ENCODE assay signal across 15 cellular contexts in genomic region chr10:116126239-116126638, GRCh38.
DNase-seq lines count a peak whose midpoint lies in the region; ATAC-seq and TF ChIP-seq lines count a peak whose summit lies in the region.
"Had no signal": no experiment of that assay in that cellular context is flagged by ENCODE, and none has a peak within 500 bp of the region (broad histone marks: within the 10 kb centered on the region; RNA-seq: fewer than 3 reads in every experiment).

No MANE protein-coding gene starts in this region.

- no peak overlapping the region for H3K4me3 Mint-ChIP-seq in activated naive CD8-positive, alpha-beta T cell treated with anti-CD3 and anti-CD28 coated beads, Interleukin-2, amount 50 U/mL, for 24 hours
- no peak overlapping the region for H3K4me3 Mint-ChIP-seq in activated naive CD8-positive, alpha-beta T cell treated with anti-CD3 and anti-CD28 coated beads for 36 hours
- H3K4me3 Mint-ChIP-seq: CD8-positive, alpha-beta memory T cell had no signal

- H3K4ac ChIP-seq in neuronal stem cell (ENCODE audit: low read length), result no peak overlapping the region

- no peaks in the 10 kb centered on the region for H3K9me3 Mint-ChIP-seq in activated naive CD8-positive, alpha-beta T cell treated with anti-CD3 and anti-CD28 coated beads, Interleukin-2, amount 50 U/mL, for 24 hours
- H3K9me3 Mint-ChIP-seq in activated naive CD8-positive, alpha-beta T cell treated with anti-CD3 and anti-CD28 coated beads for 36 hours, result peaks cover 5% of the 10 kb centered on the region

- no peak overlapping the region for H2AFZ ChIP-seq in neuronal stem cell (ENCODE audit: low read length)
- H2AFZ ChIP-seq in MM.1S (ENCODE audit: low read length), result no peak overlapping the region
- H2AFZ ChIP-seq in smooth muscle cell (ENCODE audit: low read depth), result no peak overlapping the region

- H2AK5ac ChIP-seq in neuronal stem cell (ENCODE audit: low read depth, low read length), result no peak overlapping the region

- no peak overlapping the region for H2BK15ac ChIP-seq in neuronal stem cell (ENCODE audit: low read length)

- no peaks in the 10 kb centered on the region for H3K9me2 ChIP-seq in MM.1S (replicated peaks; ENCODE audit: insufficient read depth, low read length)

- no peak for DNase-seq in activated naive CD8-positive, alpha-beta T cell treated with anti-CD3 and anti-CD28 coated beads, Interleukin-2, amount 50 U/mL, for 24 hours
- DNase-seq in activated naive CD8-positive, alpha-beta T cell treated with anti-CD3 and anti-CD28 coated beads for 36 hours, result no peak
- DNase-seq in kidney tubule cell (ENCODE audit: low spot score) (peak; percentile 67), neuronal stem cell (ENCODE audit: low spot score) (no peak), MM.1S (no peak), iPS-NIHi7 (ENCODE audit: extremely low spot score) (no peak), smooth muscle cell (lab: John Stamatoyannopoulos, UW; ENCODE audit: unreplicated experiment) (no peak)
- DNase-seq: AML-193; Caco-2; CD8-positive, alpha-beta memory T cell; DND-41; GDM1 had no signal

- H3K36me3 ChIP-seq in neuronal stem cell (replicated peaks in 1 of 2; ENCODE audit: control insufficient read depth in 2 of 2, insufficient read depth in 2 of 2, low read length in 2 of 2), result peaks cover 0 to 26% of the 10 kb centered on the region in 2 donors
- H3K36me3 ChIP-seq in MM.1S (replicated peaks; ENCODE audit: insufficient read depth, low read length), result no peaks in the 10 kb centered on the region
- H3K36me3 ChIP-seq in smooth muscle cell (ENCODE audit: low read depth), result no peaks in the 10 kb centered on the region
- H3K36me3 ChIP-seq: BLaER1, HAP-1 had no signal

- H4K8ac ChIP-seq in neuronal stem cell (ENCODE audit: low read depth, low read length), result no peak overlapping the region

- H3K27me3 ChIP-seq in neuronal stem cell (ENCODE audit: control insufficient read depth in 3 of 3, insufficient read depth in 3 of 3, low read depth in 1 of 3, low read length in 3 of 3) (no peaks in the 10 kb centered on the region), MM.1S (replicated peaks; ENCODE audit: insufficient read depth, low read length) (no peaks in the 10 kb centered on the region), smooth muscle cell (ENCODE audit: low read depth) (no peaks in the 10 kb centered on the region)
- H3K27me3 ChIP-seq: BLaER1 had no signal

- no peaks in the 10 kb centered on the region for H3K4me1 Mint-ChIP-seq in activated naive CD8-positive, alpha-beta T cell treated with anti-CD3 and anti-CD28 coated beads, Interleukin-2, amount 50 U/mL, for 24 hours
- H3K4me1 Mint-ChIP-seq in activated naive CD8-positive, alpha-beta T cell treated with anti-CD3 and anti-CD28 coated beads for 36 hours, result no peaks in the 10 kb centered on the region
- H3K4me1 Mint-ChIP-seq: CD8-positive, alpha-beta memory T cell had no signal

- H2BK12ac ChIP-seq in neuronal stem cell (ENCODE audit: low read length), result no peak overlapping the region

- H2BK120ac ChIP-seq in neuronal stem cell (ENCODE audit: low read depth, low read length), result no peak overlapping the region

- H3K27ac Mint-ChIP-seq in activated naive CD8-positive, alpha-beta T cell treated with anti-CD3 and anti-CD28 coated beads, Interleukin-2, amount 50 U/mL, for 24 hours, result no peak overlapping the region
- no peak overlapping the region for H3K27ac Mint-ChIP-seq in activated naive CD8-positive, alpha-beta T cell treated with anti-CD3 and anti-CD28 coated beads for 36 hours

- H3K18ac ChIP-seq in neuronal stem cell (ENCODE audit: low read length), result peak overlapping the region; percentile 5

- no peak overlapping the region for H3K27ac ChIP-seq in neuronal stem cell (replicated peaks; ENCODE audit: low read length)
- no peak overlapping the region for H3K27ac ChIP-seq in MM.1S (ENCODE audit: low read length)
- H3K27ac ChIP-seq in smooth muscle cell (ENCODE audit: low read depth), result no peak overlapping the region
- H3K27ac ChIP-seq: 22Rv1, BLaER1 had no signal

- no peaks in the 10 kb centered on the region for H3K79me1 ChIP-seq in neuronal stem cell (ENCODE audit: low read depth, low read length)

- H3K4me3 ChIP-seq in neuronal stem cell (ENCODE audit: low read length in 2 of 2) (no peak overlapping the region), MM.1S (ENCODE audit: low read length) (no peak overlapping the region), smooth muscle cell (no peak overlapping the region)
- H3K4me3 ChIP-seq: BLaER1, HAP-1 had no signal

- H2BK5ac ChIP-seq in neuronal stem cell (ENCODE audit: low read length), result no peak overlapping the region

- TF ChIP-seq CTCF in MM.1S (IDR thresholded peaks at IDR 0.05; ENCODE audit: low read length) (no peak), smooth muscle cell (IDR thresholded peaks at IDR 0.05; ENCODE audit: borderline replicate concordance, insufficient read depth, poor library complexity, severe bottlenecking) (no peak)

- ATAC-seq in activated naive CD8-positive, alpha-beta T cell treated with anti-CD3 and anti-CD28 coated beads, Interleukin-2, amount 50 U/mL, for 24 hours, result peak; percentile 43

- no peaks in the 10 kb centered on the region for H3K36me3 Mint-ChIP-seq in activated naive CD8-positive, alpha-beta T cell treated with anti-CD3 and anti-CD28 coated beads, Interleukin-2, amount 50 U/mL, for 24 hours (ENCODE audit: low read depth)
- no peaks in the 10 kb centered on the region for H3K36me3 Mint-ChIP-seq in activated naive CD8-positive, alpha-beta T cell treated with anti-CD3 and anti-CD28 coated beads for 36 hours
- H3K36me3 Mint-ChIP-seq: CD8-positive, alpha-beta memory T cell had no signal

- H3K4me2 ChIP-seq in neuronal stem cell (ENCODE audit: insufficient read depth, low read length, poor library complexity, severe bottlenecking), result no peak overlapping the region
- H3K4me2 ChIP-seq in MM.1S (ENCODE audit: low read depth, low read length), result no peak overlapping the region
- no peak overlapping the region for H3K4me2 ChIP-seq in smooth muscle cell
- H3K4me2 ChIP-seq: BLaER1 had no signal

- peaks cover 2 to 9% of the 10 kb centered on the region in 2 donors for H3K9me3 ChIP-seq in neuronal stem cell (replicated peaks in 1 of 2; ENCODE audit: control insufficient read depth in 2 of 2, insufficient read depth in 1 of 2, low read depth in 1 of 2, low read length in 2 of 2)
- no peaks in the 10 kb centered on the region for H3K9me3 ChIP-seq in MM.1S (replicated peaks; ENCODE audit: insufficient read depth, low read length)
- peaks cover 3% of the 10 kb centered on the region for H3K9me3 ChIP-seq in smooth muscle cell (replicated peaks; ENCODE audit: low read depth)
- H3K9me3 ChIP-seq: HAP-1 had no signal

- H3K27me3 Mint-ChIP-seq in activated naive CD8-positive, alpha-beta T cell treated with anti-CD3 and anti-CD28 coated beads, Interleukin-2, amount 50 U/mL, for 24 hours, result no peaks in the 10 kb centered on the region
- H3K27me3 Mint-ChIP-seq in activated naive CD8-positive, alpha-beta T cell treated with anti-CD3 and anti-CD28 coated beads for 36 hours, result no peaks in the 10 kb centered on the region

- H3K9ac ChIP-seq in neuronal stem cell (ENCODE audit: low read depth, low read length, poor library complexity) (peak overlapping the region; percentile 64), MM.1S (ENCODE audit: low read length) (no peak overlapping the region), smooth muscle cell (ENCODE audit: low read depth) (no peak overlapping the region)
- H3K9ac ChIP-seq: BLaER1 had no signal

- H4K20me1 ChIP-seq in MM.1S (ENCODE audit: insufficient read depth, low read length) (no peaks in the 10 kb centered on the region), smooth muscle cell (ENCODE audit: low read depth) (no peaks in the 10 kb centered on the region)
- H4K20me1 ChIP-seq: BLaER1 had no signal

- WGBS in neuronal stem cell (ENCODE audit: extremely low coverage in 2 of 2, insufficient read length in 2 of 2, insufficient replicate concordance in 1 of 2), 2 donors, result no CpG with 5 or more reads among the region's 3 CpGs
- WGBS in smooth muscle cell (ENCODE audit: low lambda C conversion rate), result 90% methylated on average over 3 of the region's 3 CpGs

- H3K4me1 ChIP-seq in neuronal stem cell (ENCODE audit: control insufficient read depth in 2 of 2, insufficient read depth in 1 of 2, low read depth in 1 of 2, low read length in 2 of 2) (peaks cover 0 to 4% of the 10 kb centered on the region in 2 donors), MM.1S (ENCODE audit: low read length) (no peaks in the 10 kb centered on the region), smooth muscle cell (ENCODE audit: low read depth) (no peaks in the 10 kb centered on the region)
- H3K4me1 ChIP-seq: BLaER1, Caco-2, HAP-1 had no signal

- no peak overlapping the region for H4K91ac ChIP-seq in neuronal stem cell (ENCODE audit: low read depth, low read length, poor library complexity)

- H3K79me2 ChIP-seq in MM.1S (ENCODE audit: low read length) (no peaks in the 10 kb centered on the region), smooth muscle cell (ENCODE audit: low read depth) (no peaks in the 10 kb centered on the region)

- no peak overlapping the region for H3K23ac ChIP-seq in neuronal stem cell (ENCODE audit: low read depth, low read length, poor library complexity)

- no peak overlapping the region for H3K14ac ChIP-seq in neuronal stem cell (ENCODE audit: low read length)

- H3F3A ChIP-seq in MM.1S (ENCODE audit: insufficient read depth, low read length) (no peaks in the 10 kb centered on the region; the same call in 1 of the 2 replicates), smooth muscle cell (ENCODE audit: low read depth) (no peaks in the 10 kb centered on the region)
